10 cellular contexts compared by ENCODE assay signal in genomic region chr17:28946239-28946638, GRCh38. TPM values are rescaled to one million over a fixed set of nuclear protein-coding genes. Genes with fewer than 3 reads are reported as not detected.
DNase-seq lines count a peak whose midpoint lies in the region; TF ChIP-seq lines count a peak whose summit lies in the region.
"Had no signal": no experiment of that assay in that cellular context is flagged by ENCODE, and none has a peak within 500 bp of the region (broad histone marks: within the 10 kb centered on the region; RNA-seq: fewer than 3 reads in every experiment).

No MANE protein-coding gene starts in this region.

- H3K4me1 ChIP-seq in sigmoid colon (peaks cover 0 to 63% (median 56%) of the 10 kb centered on the region in 4 donors), BE2C (no peaks in the 10 kb centered on the region; the same call in 1 of the 2 replicates)

- H3K27ac ChIP-seq in sigmoid colon = peak overlapping the region; percentile 8 to 99 (median 73)
- H3K27ac ChIP-seq in substantia nigra (ENCODE audit: low read depth, low read length, poor library complexity, severe bottlenecking) = no peak overlapping the region

- H3K4me3 ChIP-seq in epithelial cell of proximal tubule (ENCODE audit: low read depth, low read length) (no peak overlapping the region), sigmoid colon (no peak overlapping the region), BE2C (ENCODE audit: low read depth, low read length) (no peak overlapping the region)

- TF ChIP-seq POLR2A in sigmoid colon (IDR thresholded peaks at IDR 0.05) = no peak

- no peaks in the 10 kb centered on the region for H3K9me3 Mint-ChIP-seq in T-helper 1 cell treated with Interleukin-12 subunit alpha and Interleukin-12 subunit beta and Interleukin-4 antibody, amounts not matched to agents 30 μg/mL and 1 μg/mL, for 36 hours

- WGBS in sigmoid colon, 2 donors = 43 to 57% methylated on average over 4 of the region's 4 CpGs

- no peak for TF ChIP-seq EP300 in sigmoid colon (IDR thresholded peaks at IDR 0.05)

- H3K27me3 Mint-ChIP-seq in T-helper 1 cell treated with Interleukin-12 subunit alpha and Interleukin-12 subunit beta and Interleukin-4 antibody, amounts not matched to agents 30 μg/mL and 1 μg/mL, for 36 hours (ENCODE audit: low read depth) = no peaks in the 10 kb centered on the region

- TF ChIP-seq CTCF in epithelial cell of proximal tubule (conservative IDR thresholded peaks at IDR 0.05; ENCODE audit: low read depth, low read length) = no peak
- no peak for TF ChIP-seq CTCF in sigmoid colon (IDR thresholded peaks at IDR 0.05)
- no peak for TF ChIP-seq CTCF in BE2C (IDR thresholded peaks at IDR 0.05; ENCODE audit: low read depth, low read length)

- no peaks in the 10 kb centered on the region for H3K9me3 ChIP-seq in sigmoid colon
- no peaks in the 10 kb centered on the region for H3K9me3 ChIP-seq in BE2C

- peaks cover 40% of the 10 kb centered on the region for H3K36me3 Mint-ChIP-seq in T-helper 1 cell treated with Interleukin-12 subunit alpha and Interleukin-12 subunit beta and Interleukin-4 antibody, amounts not matched to agents 30 μg/mL and 1 μg/mL, for 36 hours (ENCODE audit: low read depth)

- H3K4me3 Mint-ChIP-seq in T-helper 1 cell treated with Interleukin-12 subunit alpha and Interleukin-12 subunit beta and Interleukin-4 antibody, amounts not matched to agents 30 μg/mL and 1 μg/mL, for 36 hours = peak overlapping the region; percentile 30

- peaks cover 45% of the 10 kb centered on the region for H3K4me1 Mint-ChIP-seq in T-helper 1 cell treated with Interleukin-12 subunit alpha and Interleukin-12 subunit beta and Interleukin-4 antibody, amounts not matched to agents 30 μg/mL and 1 μg/mL, for 36 hours (ENCODE audit: low read depth)

- peak overlapping the region; percentile 27 for H3K27ac Mint-ChIP-seq in T-helper 1 cell treated with Interleukin-12 subunit alpha and Interleukin-12 subunit beta and Interleukin-4 antibody, amounts not matched to agents 30 μg/mL and 1 μg/mL, for 36 hours

- H3K36me3 ChIP-seq in sigmoid colon = no peaks in the 10 kb centered on the region
- peaks cover 9% of the 10 kb centered on the region for H3K36me3 ChIP-seq in BE2C

- H3K27me3 ChIP-seq in sigmoid colon = no peaks in the 10 kb centered on the region
- no peaks in the 10 kb centered on the region for H3K27me3 ChIP-seq in BE2C

- peak; percentile 41 for DNase-seq in GM03348 (ENCODE audit: low spot score)
- peak; percentile 54 for DNase-seq in epithelial cell of proximal tubule (ENCODE audit: low read depth)
- no peak for DNase-seq in sigmoid colon
- DNase-seq in BE2C = no peak
- DNase-seq in NCI-H2081 treated with DMSO at 0.1 percent for 48 hours (lab: John Stamatoyannopoulos, UW) = no peak
- no peak for DNase-seq in NCI-H526 treated with DMSO at 0.1 percent for 48 hours (lab: John Stamatoyannopoulos, UW)
- no peak for DNase-seq in substantia nigra (lab: John Stamatoyannopoulos, UW)
- DNase-seq: SW 1271 had no signal

- intact Hi-C loops in sigmoid colon (cut with DNase I) = loop anchor here (5.0 kb wide), 1 partner anchor 134 kb away; no protein-coding TSS in a partner anchor

RNA-seq across cellular contexts. Expression of gene PHF12, which starts 5.1 kb away (rescaled TPM):
- total RNA-seq in epithelial cell of proximal tubule (26.3 and 43.5 TPM in 2 replicates), sigmoid colon (10 to 100 TPM; 39.1 to 54.3 (median 45.2) TPM)
- 10 to 100 TPM in 2 of 3 donors, 1 to 10 TPM in 1; 6.9 to 24.7 (median 13.8) TPM for polyA plus RNA-seq in sigmoid colon
- 43.0 TPM for polyA plus RNA-seq in BE2C (2012; ENCODE audit: insufficient read depth, insufficient read length, low read depth)

RNA-seq across cellular contexts. Expression of gene DHRS13, which starts 43.4 kb away (rescaled TPM):
- 14.0 and 18.0 TPM in 2 replicates for total RNA-seq in epithelial cell of proximal tubule
- 1 to 10 TPM; 3.2 to 8.4 (median 3.9) TPM for total RNA-seq in sigmoid colon
- 10 to 100 TPM in 1 of 3 donors, 1 to 10 TPM in 2; 2.1 to 15.0 (median 3.0) TPM for polyA plus RNA-seq in sigmoid colon
- polyA plus RNA-seq in BE2C (2012; ENCODE audit: insufficient read depth, insufficient read length, low read depth) = 14.8 TPM

RNA-seq across cellular contexts. Expression of gene FLOT2, which starts 48.7 kb away (rescaled TPM):
- total RNA-seq in epithelial cell of proximal tubule (83.5 and 92.5 TPM in 2 replicates), sigmoid colon (10 to 100 TPM; 38.5 to 72.5 (median 52.4) TPM)
- 10 to 100 TPM; 27.3 to 91.8 (median 36.6) TPM for polyA plus RNA-seq in sigmoid colon
- polyA plus RNA-seq in BE2C (2012; ENCODE audit: insufficient read depth, insufficient read length, low read depth) = 53.5 TPM

RNA-seq across cellular contexts. Expression of gene SEZ6, which starts 59.6 kb away (rescaled TPM):
- not detected in 2 replicates for total RNA-seq in epithelial cell of proximal tubule
- under 1 TPM in 3 of 4 donors, not detected in 1; 0.36 to 0.99 (median 0.41) TPM for total RNA-seq in sigmoid colon
- polyA plus RNA-seq in sigmoid colon = under 1 TPM in 1 of 3 donors, not detected in 2; 0.67 TPM
- 74.4 TPM for polyA plus RNA-seq in BE2C (2012; ENCODE audit: insufficient read depth, insufficient read length, low read depth)
- polyA plus RNA-seq: esophagus had no signal

Comparison
In these comparisons a context has a peak if more than half of its experiments do, and no peak if none do; other contexts are left out.
1. DNase-seq: peak in GM03348 (single experiment) and epithelial cell of proximal tubule (single experiment); none in sigmoid colon (single experiment), BE2C (single experiment), NCI-H2081 treated with DMSO at 0.1 percent for 48 hours (single experiment), NCI-H526 treated with DMSO at 0.1 percent for 48 hours (single experiment) and substantia nigra (0 of 49).